17 cellular contexts compared by ENCODE assay signal in the genomic region with DNA sequence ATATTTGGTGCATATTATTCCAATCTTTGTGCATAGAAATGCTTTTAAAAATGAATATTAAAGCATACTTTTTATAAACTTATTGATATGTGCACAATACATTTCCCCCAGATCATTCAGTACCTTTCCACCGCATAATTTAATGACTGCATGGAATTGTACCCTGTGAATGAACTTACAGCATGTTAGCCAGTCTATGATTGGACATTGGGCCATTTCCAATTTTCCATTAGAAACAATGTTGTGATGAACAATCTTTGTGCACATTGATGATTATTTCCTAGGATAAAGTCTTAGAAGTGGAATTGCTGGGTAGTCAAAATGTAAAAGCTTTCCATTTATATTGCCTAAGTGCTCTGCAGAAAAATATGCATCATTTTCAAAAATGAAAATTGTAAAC.
A peak's percentile ranks its signal among the peaks of the same experiment; 100 is the strongest.
DNase-seq lines count a peak whose midpoint lies in the region; ATAC-seq and TF ChIP-seq lines count a peak whose summit lies in the region.
"Had no signal": no experiment of that assay in that cellular context is flagged by ENCODE, and none has a peak within 500 bp of the region (broad histone marks: within the 10 kb centered on the region; RNA-seq: fewer than 3 reads in every experiment).

No MANE protein-coding gene starts in this region.

- H3K4me3 ChIP-seq in SK-N-SH (ENCODE audit: low read depth in 2 of 2, low read length in 1 of 2), result no peak overlapping the region; a peak in 1 of 4 replicates
- H3K4me3 ChIP-seq in brain microvascular endothelial cell (ENCODE audit: low read depth, low read length), result no peak overlapping the region
- H3K4me3 ChIP-seq: BLaER1, GM23338 had no signal

- peak overlapping the region; percentile 0; the same call in 1 of the 2 replicates for H3K4me2 ChIP-seq in SK-N-SH
- H3K4me2 ChIP-seq: BLaER1, GM23338 had no signal

- TF ChIP-seq CTCF in SK-N-SH (IDR thresholded peaks at IDR 0.05), result no peak
- no peak for TF ChIP-seq CTCF in brain microvascular endothelial cell (IDR thresholded peaks at IDR 0.05; ENCODE audit: low read depth, low read length, missing control alignments)
- TF ChIP-seq CTCF in mesothelial cell of epicardium (IDR thresholded peaks at IDR 0.05; ENCODE audit: unreplicated experiment), result no peak
- TF ChIP-seq CTCF in glutamatergic neuron (IDR thresholded peaks at IDR 0.05; ENCODE audit: partially characterized antibody, unreplicated experiment), result no peak

- H3K79me2 ChIP-seq in SK-N-SH (ENCODE audit: insufficient read depth), result no peaks in the 10 kb centered on the region

- H3K9me3 Mint-ChIP-seq in mesothelial cell of epicardium (peaks cover 9% of the 10 kb centered on the region), glutamatergic neuron (ENCODE audit: unreplicated experiment) (peaks cover 3% of the 10 kb centered on the region)
- H3K9me3 Mint-ChIP-seq: CD8-positive, alpha-beta memory T cell; GM23338; H9 had no signal

- no peak for TF ChIP-seq RAD21 in SK-N-SH (IDR thresholded peaks at IDR 0.05; ENCODE audit: low read length)

- H3K27me3 Mint-ChIP-seq in mesothelial cell of epicardium (ENCODE audit: low read depth), result no peaks in the 10 kb centered on the region
- H3K27me3 Mint-ChIP-seq in glutamatergic neuron (ENCODE audit: unreplicated experiment), result peaks cover 2% of the 10 kb centered on the region
- H3K27me3 Mint-ChIP-seq: CD8-positive, alpha-beta memory T cell had no signal

- H3K9me2 ChIP-seq in SK-N-SH, result no peaks in the 10 kb centered on the region

- H3K27ac Mint-ChIP-seq in mesothelial cell of epicardium, result peak overlapping the region; percentile 9
- no peak overlapping the region for H3K27ac Mint-ChIP-seq in glutamatergic neuron (ENCODE audit: unreplicated experiment)
- H3K27ac Mint-ChIP-seq: GM23338, H9 had no signal

- 92% methylated on average over 1 of the region's 1 CpG for WGBS in SK-N-SH (ENCODE audit: low lambda C conversion rate)

- in situ Hi-C loops in brain microvascular endothelial cell (cut with HindIII; ENCODE audit: low pct_ligation_motif_present, low sequenced_read_pairs), result no loop called here

- peaks cover 9 to 21% of the 10 kb centered on the region in 2 experiments; a peak in 3 of 4 replicates for H3K4me1 ChIP-seq in SK-N-SH (ENCODE audit: control insufficient read depth in 1 of 2, insufficient read depth in 2 of 2, low read depth in 1 of 2, low read length in 1 of 2)
- H3K4me1 ChIP-seq: BLaER1, Caco-2 had no signal

- H3F3A ChIP-seq in SK-N-SH (replicated peaks; ENCODE audit: insufficient read depth), result peaks cover 7% of the 10 kb centered on the region

- H2AFZ ChIP-seq in SK-N-SH (ENCODE audit: low read depth), result no peak overlapping the region
- H2AFZ ChIP-seq: GM23338 had no signal

- H3K4me3 Mint-ChIP-seq in mesothelial cell of epicardium (no peak overlapping the region), glutamatergic neuron (ENCODE audit: unreplicated experiment) (no peak overlapping the region)
- H3K4me3 Mint-ChIP-seq: CD8-positive, alpha-beta memory T cell; GM23338; H9 had no signal

- peak overlapping the region in 1 of 2 experiments; percentile 17; a peak in 2 of 4 replicates for H3K27ac ChIP-seq in SK-N-SH (ENCODE audit: low read depth in 2 of 2, low read length in 1 of 2)
- peak overlapping the region; percentile 48 for H3K27ac ChIP-seq in brain microvascular endothelial cell
- H3K27ac ChIP-seq: 22Rv1, BLaER1 had no signal

- POLR2A ChIA-PET in SK-N-SH (lab: Yijun Ruan, JAX), result no interaction called here

- H3K9ac ChIP-seq in SK-N-SH, result no peak overlapping the region
- H3K9ac ChIP-seq: BLaER1 had no signal

- no peaks in the 10 kb centered on the region for H3K27me3 ChIP-seq in SK-N-SH (ENCODE audit: insufficient read depth)
- no peaks in the 10 kb centered on the region for H3K27me3 ChIP-seq in brain microvascular endothelial cell (replicated peaks)
- H3K27me3 ChIP-seq: BLaER1 had no signal

- ATAC-seq in SK-N-SH treated with all-trans-retinoic acid at 6 μM for 48 hours, result no peak
- ATAC-seq: GM23338 had no signal

- no peak for TF ChIP-seq EP300 in SK-N-SH (IDR thresholded peaks at IDR 0.05; ENCODE audit: borderline replicate concordance in 1 of 2, low read depth in 1 of 2, low read length in 1 of 2)

- H3K9me3 ChIP-seq in SK-N-SH, result no peaks in the 10 kb centered on the region
- H3K9me3 ChIP-seq: BLaER1, Caco-2 had no signal

- CTCF ChIA-PET in SK-N-SH (lab: Yijun Ruan, JAX), result interaction anchor here (0.7 to 1.5 kb wide), 2 partner anchors 26 to 59 kb away, joined by 3 to 4 read pairs; no protein-coding TSS in a partner anchor

- peaks cover 29% of the 10 kb centered on the region for H3K36me3 Mint-ChIP-seq in mesothelial cell of epicardium
- H3K36me3 Mint-ChIP-seq in glutamatergic neuron (ENCODE audit: unreplicated experiment), result peaks cover 4% of the 10 kb centered on the region

- H3K4me1 Mint-ChIP-seq in mesothelial cell of epicardium (peaks cover 56% of the 10 kb centered on the region), glutamatergic neuron (ENCODE audit: low read depth, unreplicated experiment) (peaks cover 22% of the 10 kb centered on the region)
- H3K4me1 Mint-ChIP-seq: CD8-positive, alpha-beta memory T cell; GM23338; H9 had no signal

- H4K20me1 ChIP-seq in SK-N-SH (ENCODE audit: insufficient read depth), result no peaks in the 10 kb centered on the region
- H4K20me1 ChIP-seq: BLaER1 had no signal

- DNase-seq in SK-N-SH (no peak), brain microvascular endothelial cell (no peak), mesothelial cell of epicardium (ENCODE audit: low spot score in 2 of 2, unreplicated experiment in 2 of 2) (no peak), stromal cell of bone marrow (ENCODE audit: low read depth) (peak; percentile 36), HuH-7.5 (ENCODE audit: low spot score) (no peak), glutamatergic neuron (no peak)
- no peak for DNase-seq in activated CD4-positive, CD25-positive, alpha-beta regulatory T cell (lab: John Stamatoyannopoulos, UW)
- DNase-seq: AML-193; Caco-2; CD8-positive, alpha-beta memory T cell; DND-41; GDM1; H9 had no signal

- peaks cover 9 to 26% of the 10 kb centered on the region in 2 experiments for H3K36me3 ChIP-seq in SK-N-SH (replicated peaks in 1 of 2; ENCODE audit: control insufficient read depth in 1 of 2, insufficient read depth in 2 of 2, low read length in 1 of 2)
- H3K36me3 ChIP-seq in brain microvascular endothelial cell (replicated peaks), result peaks cover 16% of the 10 kb centered on the region
- H3K36me3 ChIP-seq: BLaER1 had no signal

TF ChIP-seq in SK-N-SH, 30 proteins besides CTCF, POLR2A, EP300 and RAD21 (continues in another document):
- TF ChIP-seq ELF1 (IDR thresholded peaks at IDR 0.05) (no peak), FOXJ3 (CRISPR knock-in tag; IDR thresholded peaks at IDR 0.05) (no peak), MAX (IDR thresholded peaks at IDR 0.05; ENCODE audit: low read depth) (no peak), MEF2A (IDR thresholded peaks at IDR 0.05; ENCODE audit: borderline replicate concordance, low read depth) (no peak)

TF ChIP-seq in SK-N-SH treated with all-trans-retinoic acid at 6 μM for 48 hours, 23 proteins besides CTCF, POLR2A, EP300 and RAD21 (continues in another document):
- TF ChIP-seq GLIS3 (CRISPR knock-in tag; IDR thresholded peaks at IDR 0.05), result no peak
- no peak for TF ChIP-seq ESRRG (CRISPR knock-in tag; IDR thresholded peaks at IDR 0.05)
- no peak for TF ChIP-seq BACH2 (CRISPR knock-in tag; IDR thresholded peaks at IDR 0.05; ENCODE audit: borderline replicate concordance)
- TF ChIP-seq PPARA (CRISPR knock-in tag; IDR thresholded peaks at IDR 0.05; ENCODE audit: borderline replicate concordance), result no peak
- TF ChIP-seq TOX (CRISPR knock-in tag; IDR thresholded peaks at IDR 0.05; ENCODE audit: borderline replicate concordance), result no peak
- TF ChIP-seq CSRNP3 (CRISPR knock-in tag; IDR thresholded peaks at IDR 0.05), result no peak
- TF ChIP-seq ISL1 (CRISPR knock-in tag; IDR thresholded peaks at IDR 0.05), result no peak
- TF ChIP-seq OSR1 (CRISPR knock-in tag; IDR thresholded peaks at IDR 0.05), result no peak
- no peak for TF ChIP-seq CREB5 (CRISPR knock-in tag; IDR thresholded peaks at IDR 0.05; ENCODE audit: low read depth)
- no peak for TF ChIP-seq ZFP3 (CRISPR knock-in tag; IDR thresholded peaks at IDR 0.05)
